In the genomic region with DNA sequence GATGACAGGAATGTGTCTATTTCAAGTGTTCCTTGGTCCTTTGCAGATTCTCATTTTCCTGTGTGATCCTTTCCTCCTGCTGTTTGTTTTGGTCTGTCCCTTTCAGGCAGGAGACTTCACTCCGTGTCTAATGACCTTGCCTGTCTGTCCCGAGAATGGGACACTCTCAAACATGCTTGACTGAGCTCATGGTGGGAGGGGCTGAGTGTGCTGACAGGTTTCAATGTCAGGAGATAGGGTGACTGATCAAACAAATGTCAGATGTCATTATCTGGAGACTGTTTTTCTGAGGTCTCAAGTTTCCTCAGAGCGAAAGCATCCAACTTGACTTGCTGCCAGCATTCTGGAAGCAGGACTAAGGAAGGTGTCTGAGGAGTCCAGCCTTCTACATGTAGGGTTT, we compare ENCODE assay signal across 22 cellular contexts.
DNase-seq lines count a peak whose midpoint lies in the region; TF ChIP-seq lines count a peak whose summit lies in the region.
"Had no signal": no experiment of that assay in that cellular context is flagged by ENCODE, and none has a peak within 500 bp of the region (broad histone marks: within the 10 kb centered on the region; RNA-seq: fewer than 3 reads in every experiment).

No MANE protein-coding gene starts in this region.

- H2BK120ac ChIP-seq in trophoblast cell (ENCODE audit: insufficient read depth, low read length, poor library complexity): no peak overlapping the region

- no peak overlapping the region for H3K4me2 ChIP-seq in trophoblast cell (ENCODE audit: low read length)

- no peak overlapping the region for H4K8ac ChIP-seq in trophoblast cell (ENCODE audit: low read depth, low read length)

- H3K4me3 ChIP-seq in trophoblast cell (ENCODE audit: low read depth, low read length): no peak overlapping the region
- H3K4me3 ChIP-seq in BE2C (ENCODE audit: low read depth, low read length): no peak overlapping the region
- H3K4me3 ChIP-seq: coronary artery, stomach had no signal

- H2BK12ac ChIP-seq in trophoblast cell (ENCODE audit: low read length): no peak overlapping the region

- H2AK5ac ChIP-seq in trophoblast cell (ENCODE audit: low read length): no peak overlapping the region

- H3K23ac ChIP-seq in trophoblast cell (ENCODE audit: low read length): no peak overlapping the region

- H3K79me1 ChIP-seq in trophoblast cell (ENCODE audit: low read length): no peaks in the 10 kb centered on the region

- H3K27me3 ChIP-seq in trophoblast cell (ENCODE audit: insufficient read depth, low read length): no peaks in the 10 kb centered on the region
- no peaks in the 10 kb centered on the region for H3K27me3 ChIP-seq in BE2C
- H3K27me3 ChIP-seq: stomach had no signal

- no peak overlapping the region for H3K4ac ChIP-seq in trophoblast cell (ENCODE audit: low read depth, low read length)

- no peak overlapping the region for H2AFZ ChIP-seq in trophoblast cell (ENCODE audit: insufficient read depth, low read length, poor library complexity)

- H3K9me3 ChIP-seq in trophoblast cell (ENCODE audit: insufficient read depth, low read depth, low read length) (no peaks in the 10 kb centered on the region), BE2C (no peaks in the 10 kb centered on the region)
- H3K9me3 ChIP-seq: stomach had no signal

- peak; percentile 6 for DNase-seq in DMS79 (lab: John Stamatoyannopoulos, UW)
- DNase-seq in DMS79 treated with DMSO at 0.1 percent for 48 hours (lab: John Stamatoyannopoulos, UW): no peak
- peak; percentile 44 for DNase-seq in NCI-H2029 treated with DMSO at 0.1 percent for 48 hours (lab: John Stamatoyannopoulos, UW)
- DNase-seq in kidney glomerular epithelial cell (lab: John Stamatoyannopoulos, UW): peak; percentile 32
- DNase-seq in renal cortical epithelial cell (ENCODE audit: low read depth): peak; percentile 11
- DNase-seq in trophoblast cell: no peak
- no peak for DNase-seq in NCI-H2081 (lab: John Stamatoyannopoulos, UW)
- DNase-seq in BE2C: no peak
- DNase-seq: 8988T; activated CD4-positive, alpha-beta T cell treated with anti-CD3 and anti-CD28 coated beads for 48 hours; activated naive CD4-positive, alpha-beta T cell treated with anti-CD3 and anti-CD28 coated beads, Interleukin-2, amount 10 ng/mL, durations not matched to agents 7 days and 5 days; activated T-cell treated with anti-CD3 and anti-CD28 coated beads, Interleukin-2, amount 50 U/mL, for 72 hours; amniotic stem cell; CD8-positive, alpha-beta memory T cell; foreskin keratinocyte; H7; NCI-H1092; NCI-H2107; stimulated activated CD8-positive, alpha-beta memory T cell treated with anti-CD3 and anti-CD28 coated beads, Interleukin-4, amount 100 ng/mL, for 48 hours; stomach; T-helper 2 cell had no signal

- no peak overlapping the region for H3K18ac ChIP-seq in trophoblast cell (ENCODE audit: low read length)

- WGBS in trophoblast cell (ENCODE audit: extremely low coverage, insufficient coverage, insufficient read length): no CpG with 5 or more reads among the region's 3 CpGs

- no peak for TF ChIP-seq CTCF in BE2C (IDR thresholded peaks at IDR 0.05; ENCODE audit: low read depth, low read length)

- H4K12ac ChIP-seq in trophoblast cell (ENCODE audit: low read depth, low read length): no peak overlapping the region

- H3K27ac ChIP-seq in trophoblast cell (ENCODE audit: low read depth, low read length): no peak overlapping the region
- H3K27ac ChIP-seq: coronary artery, foreskin keratinocyte, stomach had no signal

- no peaks in the 10 kb centered on the region for H3K4me1 ChIP-seq in trophoblast cell (ENCODE audit: control insufficient read depth in 1 of 2, insufficient read depth in 2 of 2, low read length in 2 of 2)
- H3K4me1 ChIP-seq in BE2C: no peaks in the 10 kb centered on the region
- H3K4me1 ChIP-seq: foreskin keratinocyte, stomach had no signal

- no peak overlapping the region for H2BK5ac ChIP-seq in trophoblast cell (ENCODE audit: low read depth, low read length, poor library complexity)

- no peaks in the 10 kb centered on the region for H3K36me3 ChIP-seq in trophoblast cell (ENCODE audit: control insufficient read depth in 1 of 2, insufficient read depth in 2 of 2, low read length in 2 of 2)
- no peaks in the 10 kb centered on the region for H3K36me3 ChIP-seq in BE2C
- H3K36me3 ChIP-seq: stomach had no signal

- no peak overlapping the region for H3K14ac ChIP-seq in trophoblast cell (ENCODE audit: low read length)

- no peaks in the 10 kb centered on the region for H3K79me2 ChIP-seq in trophoblast cell (ENCODE audit: control insufficient read depth, insufficient read depth, low read length, poor library complexity)

- H4K91ac ChIP-seq in trophoblast cell (ENCODE audit: low read depth, low read length): no peak overlapping the region

- no peak overlapping the region for H3K9ac ChIP-seq in trophoblast cell (ENCODE audit: low read length)

Comparison
In these comparisons a context has a peak if more than half of its experiments do, and no peak if none do; other contexts are left out.
1. DNase-seq: peak in DMS79 (single experiment), NCI-H2029 treated with DMSO at 0.1 percent for 48 hours (single experiment), kidney glomerular epithelial cell (single experiment) and renal cortical epithelial cell (single experiment); none in DMS79 treated with DMSO at 0.1 percent for 48 hours (single experiment), trophoblast cell (0 of 2), NCI-H2081 (0 of 2) and BE2C (single experiment).